12 cellular contexts compared by ENCODE assay signal in genomic region chr7:142813262-142813661, GRCh38. TPM values are rescaled to one million over a fixed set of nuclear protein-coding genes. Genes with fewer than 3 reads are reported as not detected.
DNase-seq lines count a peak whose midpoint lies in the region; ATAC-seq and TF ChIP-seq lines count a peak whose summit lies in the region.
"Had no signal": no experiment of that assay in that cellular context is flagged by ENCODE, and none has a peak within 500 bp of the region (broad histone marks: within the 10 kb centered on the region; RNA-seq: fewer than 3 reads in every experiment).

No MANE protein-coding gene starts in this region.

- H3K4me1 Mint-ChIP-seq in HFFc6 (ENCODE audit: low read depth) = peaks cover 48% of the 10 kb centered on the region
- peaks cover 44% of the 10 kb centered on the region for H3K4me1 Mint-ChIP-seq in activated T-helper 17 cell treated with anti-CD3 and anti-CD28 coated beads, Interleukin-2, amount 50 U/mL, for 72 hours

- H3K27me3 Mint-ChIP-seq in HFFc6 (ENCODE audit: insufficient read depth) = peaks cover 10% of the 10 kb centered on the region
- H3K27me3 Mint-ChIP-seq in activated T-helper 17 cell treated with anti-CD3 and anti-CD28 coated beads, Interleukin-2, amount 50 U/mL, for 72 hours = no peaks in the 10 kb centered on the region

- TF ChIP-seq CTCF in C4-2B (conservative IDR thresholded peaks at IDR 0.05) (no peak), HFFc6 (IDR thresholded peaks at IDR 0.05) (no peak)

- ATAC-seq in activated T-helper 17 cell treated with anti-CD3 and anti-CD28 coated beads, Interleukin-2, amount 50 U/mL, for 72 hours (replicated peaks) = no peak
- no peak for ATAC-seq in GM19035 (IDR thresholded peaks at IDR 0.05; ENCODE audit: unreplicated experiment)
- no peak for ATAC-seq in HG02678 (IDR thresholded peaks at IDR 0.05; ENCODE audit: unreplicated experiment)
- ATAC-seq in GM19463 (IDR thresholded peaks at IDR 0.05; ENCODE audit: unreplicated experiment) = no peak

- no peaks in the 10 kb centered on the region for H3K9me3 Mint-ChIP-seq in HFFc6
- H3K9me3 Mint-ChIP-seq in activated T-helper 17 cell treated with anti-CD3 and anti-CD28 coated beads, Interleukin-2, amount 50 U/mL, for 72 hours = no peaks in the 10 kb centered on the region

- no peak overlapping the region for H3K4me3 Mint-ChIP-seq in HFFc6
- peak overlapping the region; percentile 92 for H3K4me3 Mint-ChIP-seq in activated T-helper 17 cell treated with anti-CD3 and anti-CD28 coated beads, Interleukin-2, amount 50 U/mL, for 72 hours

- peak overlapping the region; percentile 47 for H3K27ac ChIP-seq in C4-2B
- H3K27ac ChIP-seq: parathyroid adenoma, SJSA1 had no signal

- DNase-seq in HFFc6 (peak; percentile 71), iris pigment epithelial cell (ENCODE audit: low read depth) (peak; percentile 82), GM19238 (ENCODE audit: insufficient read length, low spot score) (no peak)
- DNase-seq: activated gamma-delta T cell, NCI-H1417 had no signal

- no peaks in the 10 kb centered on the region for H3K36me3 Mint-ChIP-seq in HFFc6 (ENCODE audit: low read depth)
- peaks cover 30% of the 10 kb centered on the region for H3K36me3 Mint-ChIP-seq in activated T-helper 17 cell treated with anti-CD3 and anti-CD28 coated beads, Interleukin-2, amount 50 U/mL, for 72 hours (ENCODE audit: low read depth)

- peak overlapping the region; percentile 73; the same call in 1 of the 2 replicates for H3K27ac Mint-ChIP-seq in HFFc6
- H3K27ac Mint-ChIP-seq in activated T-helper 17 cell treated with anti-CD3 and anti-CD28 coated beads, Interleukin-2, amount 50 U/mL, for 72 hours = peak overlapping the region; percentile 98

RNA-seq across cellular contexts. Expression of gene EPHB6, which starts 41.6 kb away (rescaled TPM):
- total RNA-seq in HFFc6 (2021; fragmentation: NEBNext Ultra II Directional; extraction: Animal tissue kit (Norgen Biotek cat#: 25700)) = under 1 TPM; 0.26 to 0.69 (median 0.33) TPM
- 10 to 100 TPM in 1 of 2 donors, 1 to 10 TPM in 1; 8.0 to 14.9 TPM for total RNA-seq in activated T-helper 17 cell treated with anti-CD3 and anti-CD28 coated beads, Interleukin-2, amount 50 U/mL, for 72 hours

RNA-seq across cellular contexts. Expression of gene PRSS2, which starts 42.5 kb away (rescaled TPM):
- not detected for total RNA-seq in HFFc6 (2021; fragmentation: NEBNext Ultra II Directional; extraction: Animal tissue kit (Norgen Biotek cat#: 25700))
- total RNA-seq in activated T-helper 17 cell treated with anti-CD3 and anti-CD28 coated beads, Interleukin-2, amount 50 U/mL, for 72 hours = not detected
- total RNA-seq: SJSA1 had no signal

Comparison
In these comparisons a context has a peak if more than half of its experiments do, and no peak if none do; other contexts are left out.
1. RNA of gene EPHB6, which starts 41.6 kb away (total RNA-seq): 8.0 to 14.9 TPM in activated T-helper 17 cell treated with anti-CD3 and anti-CD28 coated beads, Interleukin-2, amount 50 U/mL, for 72 hours; 0.26 to 0.69 TPM in HFFc6; every median in the first group is over 4 times any median in the second.